ENCODE assay signal across 14 cellular contexts in the genomic region with DNA sequence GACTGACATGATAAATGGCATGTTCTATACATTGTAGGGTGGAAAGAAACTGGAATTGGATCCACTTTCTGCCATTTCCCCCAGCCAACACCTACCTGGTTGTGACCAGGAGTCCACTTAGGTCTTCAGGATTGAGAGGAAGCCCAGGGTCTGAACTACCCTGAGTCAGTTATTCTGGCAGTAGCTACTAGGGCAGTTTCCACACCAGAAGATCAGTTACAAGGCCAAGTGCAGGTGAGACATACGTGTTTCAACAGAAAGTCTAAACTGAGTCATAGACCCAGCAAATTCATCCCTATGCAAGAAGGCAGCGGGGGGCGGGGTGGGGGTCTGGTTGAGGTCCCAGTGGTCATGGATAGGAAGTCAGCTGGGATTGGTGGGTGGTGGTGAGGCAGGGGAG. TPM values are rescaled to one million over a fixed set of nuclear protein-coding genes. Genes with fewer than 3 reads are reported as not detected.
DNase-seq lines count a peak whose midpoint lies in the region; ATAC-seq and TF ChIP-seq lines count a peak whose summit lies in the region.
"Had no signal": no experiment of that assay in that cellular context is flagged by ENCODE, and none has a peak within 500 bp of the region (broad histone marks: within the 10 kb centered on the region; RNA-seq: fewer than 3 reads in every experiment).

No MANE protein-coding gene starts in this region.

- ATAC-seq in left cardiac atrium = no peak
- peak; percentile 13 for ATAC-seq in stimulated activated effector memory CD8-positive, alpha-beta T cell treated with anti-CD3 and anti-CD28 coated beads, Interleukin-12 subunit alpha, Interleukin-12 subunit beta, amount 100 ng/mL, for 72 hours
- ATAC-seq: GM23338 had no signal

- no peaks in the 10 kb centered on the region for H3K36me3 Mint-ChIP-seq in stimulated activated effector memory CD8-positive, alpha-beta T cell treated with anti-CD3 and anti-CD28 coated beads, Interleukin-12 subunit alpha, Interleukin-12 subunit beta, amount 100 ng/mL, for 72 hours

- H3K9me3 Mint-ChIP-seq in stimulated activated effector memory CD8-positive, alpha-beta T cell treated with anti-CD3 and anti-CD28 coated beads, Interleukin-12 subunit alpha, Interleukin-12 subunit beta, amount 100 ng/mL, for 72 hours = no peaks in the 10 kb centered on the region
- H3K9me3 Mint-ChIP-seq: CD4-positive, alpha-beta T cell; GM23338 had no signal

- H3K36me3 ChIP-seq in left ventricle myocardium inferior = no peaks in the 10 kb centered on the region
- no peaks in the 10 kb centered on the region for H3K36me3 ChIP-seq in esophagus muscularis mucosa

- no peak overlapping the region for H3K4me3 Mint-ChIP-seq in stimulated activated effector memory CD8-positive, alpha-beta T cell treated with anti-CD3 and anti-CD28 coated beads, Interleukin-12 subunit alpha, Interleukin-12 subunit beta, amount 100 ng/mL, for 72 hours
- H3K4me3 Mint-ChIP-seq: B cell; CD4-positive, alpha-beta T cell; GM23338 had no signal

- H3K27me3 ChIP-seq in left ventricle myocardium inferior (ENCODE audit: low read depth) = peaks cover under 1% of the 10 kb centered on the region
- H3K27me3 ChIP-seq in esophagus muscularis mucosa = no peaks in the 10 kb centered on the region

- in situ Hi-C loops in ACHN (cut with HindIII; ENCODE audit: low pct_ligation_motif_present, low pct_unique_long_range_greater_than_20kb, low sequenced_read_pairs) = no loop called here

- H3K27ac ChIP-seq in left ventricle myocardium inferior (replicated peaks) = peak overlapping the region; percentile 25
- H3K27ac ChIP-seq in esophagus muscularis mucosa (replicated peaks in 1 of 4) = no peak overlapping the region

- 81% methylated on average over 3 of the region's 3 CpGs for WGBS in esophagus muscularis mucosa

- intact Hi-C loops in left ventricle myocardium inferior (cut with micrococcal nuclease) (no loop called here), left cardiac atrium (cut with DNase I) (no loop called here), esophagus muscularis mucosa (cut with DNase I) (no loop called here)

- DNase-seq in left ventricle myocardium inferior (no peak), left cardiac atrium (no peak), esophagus muscularis mucosa (ENCODE audit: extremely low spot score) (peak; percentile 55), HuH-7.5 (ENCODE audit: low spot score) (no peak), NCI-H69 (lab: John Stamatoyannopoulos, UW) (no peak), ACHN (no peak)
- DNase-seq in stimulated activated effector memory CD8-positive, alpha-beta T cell treated with anti-CD3 and anti-CD28 coated beads, Interleukin-12 subunit alpha, Interleukin-12 subunit beta, amount 100 ng/mL, for 72 hours (ENCODE audit: low spot score in 2 of 2) = peak in 1 of 2 donors; percentile 17
- DNase-seq: C1 segment of cervical spinal cord; Calu3; CD4-positive, alpha-beta T cell; DMS 273 treated with DMSO at 0.1 percent for 48 hours; H7 had no signal

- H3K4me3 ChIP-seq in left ventricle myocardium inferior (no peak overlapping the region), esophagus muscularis mucosa (no peak overlapping the region)
- H3K4me3 ChIP-seq: GM23338 had no signal

- H3K9me3 ChIP-seq in left ventricle myocardium inferior (replicated peaks) (no peaks in the 10 kb centered on the region), esophagus muscularis mucosa (no peaks in the 10 kb centered on the region)

- no peak for TF ChIP-seq CTCF in left ventricle myocardium inferior (IDR thresholded peaks at IDR 0.05; ENCODE audit: borderline replicate concordance)
- TF ChIP-seq CTCF in esophagus muscularis mucosa (IDR thresholded peaks at IDR 0.05) = no peak

- H3K27ac Mint-ChIP-seq in stimulated activated effector memory CD8-positive, alpha-beta T cell treated with anti-CD3 and anti-CD28 coated beads, Interleukin-12 subunit alpha, Interleukin-12 subunit beta, amount 100 ng/mL, for 72 hours = no peak overlapping the region
- H3K27ac Mint-ChIP-seq: B cell; CD4-positive, alpha-beta T cell; GM23338 had no signal

- H3K4me1 ChIP-seq in left ventricle myocardium inferior (peaks cover 16% of the 10 kb centered on the region), esophagus muscularis mucosa (peaks cover 0 to 67% (median 55%) of the 10 kb centered on the region in 4 donors)

- no peak for TF ChIP-seq POLR2A in esophagus muscularis mucosa (IDR thresholded peaks at IDR 0.05; ENCODE audit: low read depth)

- H3K4me1 Mint-ChIP-seq in stimulated activated effector memory CD8-positive, alpha-beta T cell treated with anti-CD3 and anti-CD28 coated beads, Interleukin-12 subunit alpha, Interleukin-12 subunit beta, amount 100 ng/mL, for 72 hours = no peaks in the 10 kb centered on the region
- H3K4me1 Mint-ChIP-seq: B cell had no signal

- TF ChIP-seq EP300 in esophagus muscularis mucosa (IDR thresholded peaks at IDR 0.05) = no peak

RNA-seq across cellular contexts. Expression of a gene that starts 21.9 kb away (rescaled TPM):
- total RNA-seq in left ventricle myocardium inferior (23.3 TPM), left cardiac atrium (10 to 100 TPM; 38.4 to 39.9 TPM), esophagus muscularis mucosa (100 to 1,000 TPM in 1 of 4 donors, 10 to 100 TPM in 3; 74.6 to 115 (median 92.1) TPM)
- total RNA-seq: B cell; CD4-positive, alpha-beta T cell had no signal
